3 cellular contexts compared by ENCODE assay signal in the genomic region with DNA sequence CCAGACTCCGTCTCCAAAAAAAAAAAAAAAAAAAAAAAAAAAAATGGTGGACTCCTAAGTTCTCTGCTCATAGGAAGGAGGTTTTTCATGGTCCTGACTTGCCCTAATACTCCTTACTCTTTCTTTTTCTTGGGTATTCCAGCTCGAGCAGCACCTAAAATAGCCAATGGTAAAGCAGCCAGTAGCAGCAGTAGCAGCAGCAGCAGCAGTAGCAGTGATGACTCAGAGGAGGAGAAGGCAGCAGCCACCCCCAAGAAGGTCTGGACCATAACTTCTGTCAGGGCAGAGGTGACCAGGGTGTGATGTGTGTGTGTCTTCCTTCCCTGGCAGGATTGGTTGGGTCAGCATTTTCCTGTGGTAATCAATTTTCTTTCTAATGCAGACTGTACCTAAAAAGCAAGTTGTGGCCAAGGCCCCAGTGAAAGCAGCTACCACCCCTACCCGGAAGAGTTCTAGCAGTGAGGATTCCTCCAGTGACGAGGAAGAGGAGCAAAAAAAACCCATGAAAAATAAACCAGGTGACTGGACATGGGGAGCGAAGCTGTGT.
TF ChIP-seq lines count a peak whose summit lies in the region.

No MANE protein-coding gene starts in this region.

TF ChIP-seq in SK-N-SH treated with all-trans-retinoic acid at 6 μM for 48 hours, 23 proteins besides CTCF, POLR2A, EP300 and RAD21 (continues in another document):
- TF ChIP-seq, protein P1, sequence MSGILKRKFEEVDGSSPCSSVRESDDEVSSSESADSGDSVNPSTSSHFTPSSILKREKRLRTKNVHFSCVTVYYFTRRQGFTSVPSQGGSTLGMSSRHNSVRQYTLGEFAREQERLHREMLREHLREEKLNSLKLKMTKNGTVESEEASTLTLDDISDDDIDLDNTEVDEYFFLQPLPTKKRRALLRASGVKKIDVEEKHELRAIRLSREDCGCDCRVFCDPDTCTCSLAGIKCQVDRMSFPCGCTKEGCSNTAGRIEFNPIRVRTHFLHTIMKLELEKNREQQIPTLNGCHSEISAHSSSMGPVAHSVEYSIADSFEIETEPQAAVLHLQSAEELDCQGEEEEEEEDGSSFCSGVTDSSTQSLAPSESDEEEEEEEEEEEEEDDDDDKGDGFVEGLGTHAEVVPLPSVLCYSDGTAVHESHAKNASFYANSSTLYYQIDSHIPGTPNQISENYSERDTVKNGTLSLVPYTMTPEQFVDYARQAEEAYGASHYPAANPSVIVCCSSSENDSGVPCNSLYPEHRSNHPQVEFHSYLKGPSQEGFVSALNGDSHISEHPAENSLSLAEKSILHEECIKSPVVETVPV (CRISPR knock-in tag; IDR thresholded peaks at IDR 0.05): no peak
- TF ChIP-seq, protein P2, sequence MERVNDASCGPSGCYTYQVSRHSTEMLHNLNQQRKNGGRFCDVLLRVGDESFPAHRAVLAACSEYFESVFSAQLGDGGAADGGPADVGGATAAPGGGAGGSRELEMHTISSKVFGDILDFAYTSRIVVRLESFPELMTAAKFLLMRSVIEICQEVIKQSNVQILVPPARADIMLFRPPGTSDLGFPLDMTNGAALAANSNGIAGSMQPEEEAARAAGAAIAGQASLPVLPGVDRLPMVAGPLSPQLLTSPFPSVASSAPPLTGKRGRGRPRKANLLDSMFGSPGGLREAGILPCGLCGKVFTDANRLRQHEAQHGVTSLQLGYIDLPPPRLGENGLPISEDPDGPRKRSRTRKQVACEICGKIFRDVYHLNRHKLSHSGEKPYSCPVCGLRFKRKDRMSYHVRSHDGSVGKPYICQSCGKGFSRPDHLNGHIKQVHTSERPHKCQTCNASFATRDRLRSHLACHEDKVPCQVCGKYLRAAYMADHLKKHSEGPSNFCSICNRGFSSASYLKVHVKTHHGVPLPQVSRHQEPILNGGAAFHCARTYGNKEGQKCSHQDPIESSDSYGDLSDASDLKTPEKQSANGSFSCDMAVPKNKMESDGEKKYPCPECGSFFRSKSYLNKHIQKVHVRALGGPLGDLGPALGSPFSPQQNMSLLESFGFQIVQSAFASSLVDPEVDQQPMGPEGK (CRISPR knock-in tag; IDR thresholded peaks at IDR 0.05; ENCODE audit: borderline replicate concordance): no peak
- TF ChIP-seq ZFP3 (CRISPR knock-in tag; IDR thresholded peaks at IDR 0.05) (no peak), ZNF70 (CRISPR knock-in tag; IDR thresholded peaks at IDR 0.05) (no peak), TCF4 (CRISPR knock-in tag; IDR thresholded peaks at IDR 0.05; ENCODE audit: borderline replicate concordance) (no peak), ARNTL (CRISPR knock-in tag; IDR thresholded peaks at IDR 0.05; ENCODE audit: borderline replicate concordance, low read depth) (no peak), ISL1 (CRISPR knock-in tag; IDR thresholded peaks at IDR 0.05) (no peak), PPARA (CRISPR knock-in tag; IDR thresholded peaks at IDR 0.05; ENCODE audit: borderline replicate concordance) (no peak), RARB (CRISPR knock-in tag; IDR thresholded peaks at IDR 0.05) (no peak)
- TF ChIP-seq, protein P3, sequence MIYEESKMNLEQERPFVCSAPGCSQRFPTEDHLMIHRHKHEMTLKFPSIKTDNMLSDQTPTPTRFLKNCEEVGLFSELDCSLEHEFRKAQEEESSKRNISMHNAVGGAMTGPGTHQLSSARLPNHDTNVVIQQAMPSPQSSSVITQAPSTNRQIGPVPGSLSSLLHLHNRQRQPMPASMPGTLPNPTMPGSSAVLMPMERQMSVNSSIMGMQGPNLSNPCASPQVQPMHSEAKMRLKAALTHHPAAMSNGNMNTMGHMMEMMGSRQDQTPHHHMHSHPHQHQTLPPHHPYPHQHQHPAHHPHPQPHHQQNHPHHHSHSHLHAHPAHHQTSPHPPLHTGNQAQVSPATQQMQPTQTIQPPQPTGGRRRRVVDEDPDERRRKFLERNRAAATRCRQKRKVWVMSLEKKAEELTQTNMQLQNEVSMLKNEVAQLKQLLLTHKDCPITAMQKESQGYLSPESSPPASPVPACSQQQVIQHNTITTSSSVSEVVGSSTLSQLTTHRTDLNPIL (CRISPR knock-in tag; IDR thresholded peaks at IDR 0.05; ENCODE audit: low read depth): no peak

TF ChIP-seq in SK-N-SH, 30 proteins besides CTCF, POLR2A, EP300 and RAD21:
- no peak for TF ChIP-seq FOXM1 (IDR thresholded peaks at IDR 0.05; ENCODE audit: low read depth)
- no peak for TF ChIP-seq TCF12 (IDR thresholded peaks at IDR 0.05)
- TF ChIP-seq MXI1 (IDR thresholded peaks at IDR 0.05; ENCODE audit: low read depth, low read length): no peak
- TF ChIP-seq JUND (IDR thresholded peaks at IDR 0.05): no peak
- TF ChIP-seq, protein P4, sequence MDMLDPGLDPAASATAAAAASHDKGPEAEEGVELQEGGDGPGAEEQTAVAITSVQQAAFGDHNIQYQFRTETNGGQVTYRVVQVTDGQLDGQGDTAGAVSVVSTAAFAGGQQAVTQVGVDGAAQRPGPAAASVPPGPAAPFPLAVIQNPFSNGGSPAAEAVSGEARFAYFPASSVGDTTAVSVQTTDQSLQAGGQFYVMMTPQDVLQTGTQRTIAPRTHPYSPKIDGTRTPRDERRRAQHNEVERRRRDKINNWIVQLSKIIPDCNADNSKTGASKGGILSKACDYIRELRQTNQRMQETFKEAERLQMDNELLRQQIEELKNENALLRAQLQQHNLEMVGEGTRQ (IDR thresholded peaks at IDR 0.05; ENCODE audit: borderline replicate concordance, low read depth, low read length): no peak
- TF ChIP-seq RFX5 (IDR thresholded peaks at IDR 0.05; ENCODE audit: low read length): no peak
- no peak for TF ChIP-seq NFIC (IDR thresholded peaks at IDR 0.05; ENCODE audit: borderline replicate concordance)

TF ChIP-seq in HepG2, 621 proteins besides CTCF, POLR2A, EP300 and RAD21:
- 0 out of 2 replicates have a peak, but pooled peaks have one; percentile 3 for TF ChIP-seq RBFOX2 (IDR thresholded peaks at IDR 0.05; ENCODE audit: low read depth, low read length)
- TF ChIP-seq ZNF775 (CRISPR knock-in tag; IDR thresholded peaks at IDR 0.05; ENCODE audit: borderline replicate concordance): no peak
- peak; percentile 18 to 58; a peak in 3 of 4 replicates for TF ChIP-seq MAFK (conservative IDR thresholded peaks at IDR 0.05 in 1 of 2, IDR thresholded peaks at IDR 0.05 in 1 of 2; ENCODE audit: low read length in 2 of 2)
- TF ChIP-seq RBM22 (optimal IDR thresholded peaks at IDR 0.05; ENCODE audit: low read length): peak; percentile 36
- TF ChIP-seq MAFF (IDR thresholded peaks at IDR 0.05; ENCODE audit: low read depth, low read length): 0 out of 2 replicates have a peak, but pooled peaks have one; percentile 20
TF ChIP-seq in HepG2: peak in this region for 4.
